ENCODE assay signal across 1 cellular context in the genomic region with DNA sequence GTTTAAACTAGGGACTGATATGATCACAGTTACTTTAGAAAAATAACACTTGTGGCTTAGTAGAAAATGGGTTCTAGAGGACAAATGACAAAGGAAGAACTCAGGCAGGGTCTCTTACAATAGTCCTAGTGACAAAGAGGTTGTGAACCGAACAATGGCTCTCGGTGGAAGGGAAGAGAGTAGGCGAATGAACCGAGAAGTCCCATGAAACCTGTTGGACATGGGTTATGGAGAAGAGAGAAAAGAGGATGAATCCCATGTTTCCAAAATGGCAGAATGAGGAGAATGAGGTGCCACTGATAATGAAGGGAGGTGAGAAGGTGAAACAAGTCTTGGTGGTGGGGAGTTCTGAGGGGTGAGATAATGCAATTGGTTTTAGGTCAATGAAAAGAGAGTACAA.
TF ChIP-seq lines count a peak whose summit lies in the region.

No MANE protein-coding gene starts in this region.

TF ChIP-seq in WTC11, 78 proteins besides CTCF, POLR2A, EP300 and RAD21 (continued from another document):
- TF ChIP-seq, protein P1, sequence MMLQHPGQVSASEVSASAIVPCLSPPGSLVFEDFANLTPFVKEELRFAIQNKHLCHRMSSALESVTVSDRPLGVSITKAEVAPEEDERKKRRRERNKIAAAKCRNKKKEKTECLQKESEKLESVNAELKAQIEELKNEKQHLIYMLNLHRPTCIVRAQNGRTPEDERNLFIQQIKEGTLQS (CRISPR knock-in tag; conservative IDR thresholded peaks at IDR 0.05) = no peak
- TF ChIP-seq CREM (CRISPR knock-in tag; IDR thresholded peaks at IDR 0.05) = no peak
- TF ChIP-seq NFYB (CRISPR knock-in tag; conservative IDR thresholded peaks at IDR 0.05; ENCODE audit: low read depth) = no peak
- no peak for TF ChIP-seq ZNF416 (CRISPR knock-in tag; IDR thresholded peaks at IDR 0.05)
- TF ChIP-seq NFE2L1 (CRISPR knock-in tag; IDR thresholded peaks at IDR 0.05) = no peak
- TF ChIP-seq ZNF138 (CRISPR knock-in tag; conservative IDR thresholded peaks at IDR 0.05) = no peak
TF ChIP-seq in WTC11: peak in this region for 0.
